ENCODE assay signal across 21 cellular contexts in genomic region chr19:53091413-53091812, GRCh38. TPM values are rescaled to one million over a fixed set of nuclear protein-coding genes. Genes with fewer than 3 reads are reported as not detected.
DNase-seq lines count a peak whose midpoint lies in the region; ATAC-seq and TF ChIP-seq lines count a peak whose summit lies in the region.
"Had no signal": no experiment of that assay in that cellular context is flagged by ENCODE, and none has a peak within 500 bp of the region (broad histone marks: within the 10 kb centered on the region; RNA-seq: fewer than 3 reads in every experiment).

No MANE protein-coding gene starts in this region.

- ATAC-seq in SK-N-SH treated with all-trans-retinoic acid at 6 μM for 48 hours (no peak), WTC11 (peak; percentile 89), GM19351 (IDR thresholded peaks at IDR 0.05; ENCODE audit: unreplicated experiment) (no peak)

- H4K8ac ChIP-seq in neuronal stem cell (ENCODE audit: low read depth, low read length) = no peak overlapping the region

- H3K9me3 ChIP-seq in SK-N-SH = no peaks in the 10 kb centered on the region
- no peaks in the 10 kb centered on the region for H3K9me3 ChIP-seq in iPS DF 6.9 (ENCODE audit: control insufficient read depth, insufficient read depth, low read length)
- peaks cover 0 to 2% of the 10 kb centered on the region in 2 donors for H3K9me3 ChIP-seq in neuronal stem cell (replicated peaks in 1 of 2; ENCODE audit: control insufficient read depth in 2 of 2, insufficient read depth in 1 of 2, low read depth in 1 of 2, low read length in 2 of 2)
- H3K9me3 ChIP-seq: Caco-2 had no signal

- H3K18ac ChIP-seq in neuronal stem cell (ENCODE audit: low read length) = no peak overlapping the region

- no peak for TF ChIP-seq RAD21 in SK-N-SH (IDR thresholded peaks at IDR 0.05; ENCODE audit: low read length)

- H3K9me2 ChIP-seq in SK-N-SH = no peaks in the 10 kb centered on the region

- no peaks in the 10 kb centered on the region for H3K4me1 ChIP-seq in SK-N-SH (ENCODE audit: control insufficient read depth in 1 of 2, insufficient read depth in 2 of 2, low read depth in 1 of 2, low read length in 1 of 2)
- no peaks in the 10 kb centered on the region for H3K4me1 ChIP-seq in iPS DF 6.9 (ENCODE audit: control insufficient read depth, insufficient read depth, low read length)
- peaks cover 0 to 5% of the 10 kb centered on the region in 2 donors for H3K4me1 ChIP-seq in neuronal stem cell (ENCODE audit: control insufficient read depth in 2 of 2, insufficient read depth in 1 of 2, low read depth in 1 of 2, low read length in 2 of 2)
- H3K4me1 ChIP-seq: BLaER1 treated with 17β-estradiol and CSF1 and Interleukin-3, amounts not matched to agents 10 nM and 100 nM had no signal

- no peak overlapping the region for H3K4ac ChIP-seq in neuronal stem cell (ENCODE audit: low read length)

- DNase-seq in SK-N-SH = peak; percentile 27
- peak; percentile 90 for DNase-seq in WTC11 (ENCODE audit: low spot score)
- peak; percentile 67 for DNase-seq in iPS DF 6.9 (ENCODE audit: low read depth, low spot score)
- no peak for DNase-seq in HCEC 1CT
- no peak for DNase-seq in germinal center (ENCODE audit: low spot score)
- DNase-seq in neuronal stem cell (ENCODE audit: low spot score) = no peak
- DNase-seq: 8988T; Caco-2; CD4-positive, alpha-beta memory T cell; DND-41; GM23248; MV-4-11; NCI-H1105 treated with DMSO at 0.1 percent for 48 hours; NCI-H2029 treated with DMSO at 0.1 percent for 48 hours; NCI-H446; NCI-H69; SIG-M5 had no signal

- no peak overlapping the region for H2AK5ac ChIP-seq in neuronal stem cell (ENCODE audit: low read depth, low read length)

- H3K27me3 Mint-ChIP-seq in WTC11 (ENCODE audit: low read depth) = no peaks in the 10 kb centered on the region
- H3K27me3 Mint-ChIP-seq: CD4-positive, alpha-beta memory T cell; IgD-negative memory B cell had no signal

- no peak overlapping the region for H3K27ac ChIP-seq in SK-N-SH (ENCODE audit: low read depth in 2 of 2, low read length in 1 of 2)
- no peak overlapping the region for H3K27ac ChIP-seq in iPS DF 6.9 (ENCODE audit: low read length)
- H3K27ac ChIP-seq in neuronal stem cell (replicated peaks; ENCODE audit: low read length) = no peak overlapping the region
- H3K27ac ChIP-seq: BLaER1 treated with 17β-estradiol and CSF1 and Interleukin-3, amounts not matched to agents 10 nM and 100 nM; GM23248 had no signal

- 94% methylated on average over 12 of the region's 12 CpGs for WGBS in SK-N-SH (ENCODE audit: low lambda C conversion rate)
- no CpG with 5 or more reads among the region's 12 CpGs for WGBS in iPS DF 6.9 (ENCODE audit: insufficient coverage, insufficient read length)
- WGBS in neuronal stem cell (ENCODE audit: extremely low coverage in 2 of 2, insufficient read length in 2 of 2, insufficient replicate concordance in 1 of 2), 2 donors = no CpG with 5 or more reads among the region's 12 CpGs

- H3K14ac ChIP-seq in neuronal stem cell (ENCODE audit: low read length) = no peak overlapping the region

- no peaks in the 10 kb centered on the region for H3F3A ChIP-seq in SK-N-SH (replicated peaks; ENCODE audit: insufficient read depth)

- H3K4me3 Mint-ChIP-seq in WTC11 = no peak overlapping the region
- H3K4me3 Mint-ChIP-seq: CD4-positive, alpha-beta memory T cell; IgD-negative memory B cell had no signal

- H3K79me1 ChIP-seq in neuronal stem cell (ENCODE audit: low read depth, low read length) = no peaks in the 10 kb centered on the region

- no peak overlapping the region for H2BK12ac ChIP-seq in neuronal stem cell (ENCODE audit: low read length)

- peak overlapping the region; percentile 60 for H3K27ac Mint-ChIP-seq in WTC11

- H2BK120ac ChIP-seq in neuronal stem cell (ENCODE audit: low read depth, low read length) = no peak overlapping the region

- H4K20me1 ChIP-seq in SK-N-SH (ENCODE audit: insufficient read depth) = peaks cover 4% of the 10 kb centered on the region; the same call in 1 of the 2 replicates

- peaks cover 31 to 47% of the 10 kb centered on the region in 2 experiments for H3K36me3 ChIP-seq in SK-N-SH (replicated peaks in 1 of 2; ENCODE audit: control insufficient read depth in 1 of 2, insufficient read depth in 2 of 2, low read length in 1 of 2)
- peaks cover 4% of the 10 kb centered on the region; the same call in 1 of the 2 replicates for H3K36me3 ChIP-seq in iPS DF 6.9 (ENCODE audit: control insufficient read depth, insufficient read depth, low read length)
- peaks cover 18 to 91% of the 10 kb centered on the region in 2 donors for H3K36me3 ChIP-seq in neuronal stem cell (replicated peaks in 1 of 2; ENCODE audit: control insufficient read depth in 2 of 2, insufficient read depth in 2 of 2, low read length in 2 of 2)

- TF ChIP-seq CTCF in SK-N-SH (IDR thresholded peaks at IDR 0.05) (no peak), WTC11 (IDR thresholded peaks at IDR 0.05) (no peak)

- no peak overlapping the region for H4K91ac ChIP-seq in neuronal stem cell (ENCODE audit: low read depth, low read length, poor library complexity)

- CTCF ChIA-PET in SK-N-SH (lab: Yijun Ruan, JAX) = no interaction called here
- CTCF ChIA-PET in WTC11 (lab: Charles Lee) = interaction anchor here (0.6 to 2.1 kb wide), 18 partner anchors 11 to 225 kb away, joined by 3 to 39 read pairs (median 4); partner anchors contain the start of genes ERVV-2 and ZNF347

- H2AFZ ChIP-seq in SK-N-SH (ENCODE audit: low read depth) (no peak overlapping the region), neuronal stem cell (ENCODE audit: low read length) (no peak overlapping the region)
- H2AFZ ChIP-seq: GM23248 had no signal

- H3K4me1 Mint-ChIP-seq in WTC11 = peaks cover 32% of the 10 kb centered on the region

- H3K27me3 ChIP-seq in SK-N-SH (ENCODE audit: insufficient read depth) (no peaks in the 10 kb centered on the region), iPS DF 6.9 (ENCODE audit: control insufficient read depth, insufficient read depth, low read length) (no peaks in the 10 kb centered on the region), neuronal stem cell (ENCODE audit: control insufficient read depth in 3 of 3, insufficient read depth in 3 of 3, low read depth in 1 of 3, low read length in 3 of 3) (no peaks in the 10 kb centered on the region)
- H3K27me3 ChIP-seq: BLaER1 treated with 17β-estradiol and CSF1 and Interleukin-3, amounts not matched to agents 10 nM and 100 nM had no signal

- TF ChIP-seq EP300 in SK-N-SH (IDR thresholded peaks at IDR 0.05; ENCODE audit: borderline replicate concordance in 1 of 2, low read depth in 1 of 2, low read length in 1 of 2) = no peak

- H3K4me3 ChIP-seq in SK-N-SH (ENCODE audit: low read depth in 2 of 2, low read length in 1 of 2) (no peak overlapping the region), iPS DF 6.9 (ENCODE audit: low read length) (no peak overlapping the region), neuronal stem cell (ENCODE audit: low read length in 2 of 2) (no peak overlapping the region)
- H3K4me3 ChIP-seq: BLaER1 treated with 17β-estradiol and CSF1 and Interleukin-3, amounts not matched to agents 10 nM and 100 nM; GM23248 had no signal

- peaks cover 39% of the 10 kb centered on the region for H3K36me3 Mint-ChIP-seq in WTC11

- H3K79me2 ChIP-seq in SK-N-SH (ENCODE audit: insufficient read depth) = peaks cover 32% of the 10 kb centered on the region

- no peak overlapping the region for H2BK15ac ChIP-seq in neuronal stem cell (ENCODE audit: low read length)

- POLR2A ChIA-PET in SK-N-SH (lab: Yijun Ruan, JAX) = no interaction called here
- POLR2A ChIA-PET in WTC11 (lab: Charles Lee) = no interaction called here

- H3K23ac ChIP-seq in neuronal stem cell (ENCODE audit: low read depth, low read length, poor library complexity) = no peak overlapping the region

- no peak overlapping the region for H2BK5ac ChIP-seq in neuronal stem cell (ENCODE audit: low read length)

- no peaks in the 10 kb centered on the region for H3K9me3 Mint-ChIP-seq in WTC11
- H3K9me3 Mint-ChIP-seq: IgD-negative memory B cell had no signal

- H3K9ac ChIP-seq in SK-N-SH (no peak overlapping the region), neuronal stem cell (ENCODE audit: low read depth, low read length, poor library complexity) (no peak overlapping the region)
- H3K9ac ChIP-seq: BLaER1 treated with 17β-estradiol and CSF1 and Interleukin-3, amounts not matched to agents 10 nM and 100 nM; GM23248 had no signal

- H3K4me2 ChIP-seq in SK-N-SH (no peak overlapping the region), neuronal stem cell (ENCODE audit: insufficient read depth, low read length, poor library complexity, severe bottlenecking) (no peak overlapping the region)
- H3K4me2 ChIP-seq: BLaER1 treated with 17β-estradiol and CSF1 and Interleukin-3, amounts not matched to agents 10 nM and 100 nM had no signal

TF ChIP-seq in SK-N-SH, 30 proteins besides CTCF, POLR2A, EP300 and RAD21 (continues in another document):
- TF ChIP-seq SMC3 (IDR thresholded peaks at IDR 0.05; ENCODE audit: low read depth, low read length) (no peak), ELF1 (IDR thresholded peaks at IDR 0.05) (no peak), FOXM1 (IDR thresholded peaks at IDR 0.05; ENCODE audit: low read depth) (no peak), MEF2A (IDR thresholded peaks at IDR 0.05; ENCODE audit: borderline replicate concordance, low read depth) (no peak)

TF ChIP-seq in SK-N-SH treated with all-trans-retinoic acid at 6 μM for 48 hours, 23 proteins besides CTCF, POLR2A, EP300 and RAD21 (continues in another document):
- TF ChIP-seq ZNF70 (CRISPR knock-in tag; IDR thresholded peaks at IDR 0.05) = no peak

RNA-seq across cellular contexts. Expression of gene ZNF160, which starts 11.8 kb away (rescaled TPM):
- 10.1 and 12.3 TPM in 2 replicates for polyA plus RNA-seq in SK-N-SH (2012; rRNA removed)
- 7.5 and 7.8 TPM in 2 replicates for polyA plus RNA-seq in SK-N-SH (2012; cell fraction: cytosol; rRNA removed)
- polyA plus RNA-seq in SK-N-SH (2012; cell fraction: nucleus; rRNA removed) = 37.3 and 43.1 TPM in 2 replicates
- 53.8 to 54.6 TPM (median 54.5 TPM) in 3 replicates for total RNA-seq in WTC11 (2021)
- polyA plus RNA-seq in neuronal stem cell (2013, experiment 1 of 2) = 14.8 TPM
- polyA plus RNA-seq in neuronal stem cell (2013, experiment 2 of 2) = 15.4 TPM

RNA-seq across cellular contexts. Expression of gene ZNF415, which starts 41.3 kb away (rescaled TPM):
- polyA plus RNA-seq in SK-N-SH (2012; rRNA removed) = 1.6 and 1.9 TPM in 2 replicates
- polyA plus RNA-seq in SK-N-SH (2012; cell fraction: cytosol; rRNA removed) = 2.6 TPM in 2 replicates
- polyA plus RNA-seq in SK-N-SH (2012; cell fraction: nucleus; rRNA removed) = 2.8 TPM in 2 replicates
- 9.3 to 11.2 TPM (median 11.2 TPM) in 3 replicates for total RNA-seq in WTC11 (2021)
- polyA plus RNA-seq in neuronal stem cell (2013, experiment 1 of 2) = 17.2 TPM
- polyA plus RNA-seq in neuronal stem cell (2013, experiment 2 of 2) = 18.0 TPM

RNA-seq across cellular contexts. Expression of gene ERVV-2, which starts 46.9 kb away (rescaled TPM):
- polyA plus RNA-seq in SK-N-SH (2012; rRNA removed) = not detected in 2 replicates
- polyA plus RNA-seq in SK-N-SH (2012; cell fraction: cytosol; rRNA removed) = not detected in 2 replicates
- not detected in 2 replicates for polyA plus RNA-seq in SK-N-SH (2012; cell fraction: nucleus; rRNA removed)
- 0.26 to 0.46 TPM (median 0.46 TPM) in 3 replicates for total RNA-seq in WTC11 (2021)
- polyA plus RNA-seq in neuronal stem cell (2013, experiment 1 of 2) = 0.03 TPM
- not detected for polyA plus RNA-seq in neuronal stem cell (2013, experiment 2 of 2)
- total RNA-seq: CD4-positive, alpha-beta memory T cell; GM23248 had no signal
- polyA plus RNA-seq: CD4-positive, alpha-beta memory T cell; GM23248; IgD-negative memory B cell had no signal

Comparison
In these comparisons a context has a peak if more than half of its experiments do, and no peak if none do; other contexts are left out.
1. DNase-seq: peak in SK-N-SH (single experiment), WTC11 (single experiment) and iPS DF 6.9 (single experiment); none in HCEC 1CT (single experiment), germinal center (single experiment) and neuronal stem cell (single experiment).